In genomic region chr1:99507906-99508732, GRCh38 we compare ENCODE assay signal across 17 cellular contexts.
A peak's percentile ranks its signal among the peaks of the same experiment; 100 is the strongest.
DNase-seq lines count a peak whose midpoint lies in the region; ATAC-seq, FAIRE-seq and TF ChIP-seq lines count a peak whose summit lies in the region.
"Had no signal": no experiment of that assay in that cellular context is flagged by ENCODE, and none has a peak within 500 bp of the region (broad histone marks: within the 10 kb centered on the region; RNA-seq: fewer than 3 reads in every experiment).

No MANE protein-coding gene starts in this region.

- H3K23ac ChIP-seq in neuronal stem cell (ENCODE audit: low read depth, low read length, poor library complexity), result no peak overlapping the region

- H3K4me3 ChIP-seq in right cardiac atrium (ENCODE audit: low read length) (no peak overlapping the region), kidney (ENCODE audit: low read length in 2 of 2) (no peak overlapping the region), neuronal stem cell (ENCODE audit: low read length in 2 of 2) (no peak overlapping the region), aorta (ENCODE audit: low read length in 2 of 2) (no peak overlapping the region)
- H3K4me3 ChIP-seq: BLaER1 treated with 17β-estradiol and CSF1 and Interleukin-3, amounts not matched to agents 10 nM and 100 nM had no signal

- no peak overlapping the region for H3K4me2 ChIP-seq in neuronal stem cell (ENCODE audit: insufficient read depth, low read length, poor library complexity, severe bottlenecking)
- H3K4me2 ChIP-seq: BLaER1 treated with 17β-estradiol and CSF1 and Interleukin-3, amounts not matched to agents 10 nM and 100 nM had no signal

- H4K8ac ChIP-seq in neuronal stem cell (ENCODE audit: low read depth, low read length), result no peak overlapping the region

- H3K27ac ChIP-seq in right cardiac atrium (ENCODE audit: low read length) (no peak overlapping the region), kidney (ENCODE audit: low read depth in 2 of 2, low read length in 2 of 2) (no peak overlapping the region), neuronal stem cell (replicated peaks; ENCODE audit: low read length) (no peak overlapping the region), aorta (ENCODE audit: low read depth in 1 of 2, low read length in 2 of 2) (no peak overlapping the region)
- H3K27ac ChIP-seq: BLaER1 treated with 17β-estradiol and CSF1 and Interleukin-3, amounts not matched to agents 10 nM and 100 nM had no signal

- H3K9me3 ChIP-seq in right cardiac atrium (ENCODE audit: control insufficient read depth, low read length) (no peaks in the 10 kb centered on the region), kidney (ENCODE audit: control insufficient read depth in 1 of 2, low read length in 2 of 2) (no peaks in the 10 kb centered on the region), neuronal stem cell (replicated peaks in 1 of 2; ENCODE audit: control insufficient read depth in 2 of 2, insufficient read depth in 1 of 2, low read depth in 1 of 2, low read length in 2 of 2) (no peaks in the 10 kb centered on the region), aorta (ENCODE audit: control insufficient read depth, low read length) (no peaks in the 10 kb centered on the region)

- H2BK120ac ChIP-seq in neuronal stem cell (ENCODE audit: low read depth, low read length), result no peak overlapping the region

- H3K36me3 ChIP-seq in kidney (ENCODE audit: control insufficient read depth in 1 of 2, insufficient read depth in 2 of 2, low read length in 2 of 2) (no peaks in the 10 kb centered on the region), neuronal stem cell (replicated peaks in 1 of 2; ENCODE audit: control insufficient read depth in 2 of 2, insufficient read depth in 2 of 2, low read length in 2 of 2) (no peaks in the 10 kb centered on the region), aorta (ENCODE audit: control insufficient read depth in 1 of 2, insufficient read depth in 2 of 2, low read length in 1 of 2) (no peaks in the 10 kb centered on the region)
- H3K36me3 ChIP-seq: BLaER1 treated with 17β-estradiol and CSF1 and Interleukin-3, amounts not matched to agents 10 nM and 100 nM had no signal

- DNase-seq in right cardiac atrium (peak in 2 of 3 donors; percentile 37 to 56), cardiac septum (ENCODE audit: low spot score) (no peak), kidney (peak; percentile 72), neuronal stem cell (ENCODE audit: low spot score) (no peak), aorta (peak; percentile 33 to 68), hypothalamus (lab: John Stamatoyannopoulos, UW) (no peak), GM13977 (ENCODE audit: low spot score) (no peak), NCI-H1436 (lab: John Stamatoyannopoulos, UW) (no peak)
- DNase-seq: CD8-positive, alpha-beta T cell; COR-L47; GDM1; GOT3; H7; IMR-90 had no signal

- no peak for ATAC-seq in right cardiac atrium
- ATAC-seq in aorta (ENCODE audit: low FRiP score), result no peak
- ATAC-seq: CD8-positive, alpha-beta T cell had no signal

- in situ Hi-C loops in GM13977 (cut with MboI; ENCODE audit: low pct_unique_long_range_greater_than_20kb, low sequenced_read_pairs, unreplicated experiment), result no loop called here

- no peak overlapping the region for H2BK5ac ChIP-seq in neuronal stem cell (ENCODE audit: low read length)

- H3K4me1 ChIP-seq in right cardiac atrium (ENCODE audit: control insufficient read depth, insufficient read depth, low read length), result no peaks in the 10 kb centered on the region
- H3K4me1 ChIP-seq in kidney (ENCODE audit: control insufficient read depth in 1 of 2, insufficient read depth in 1 of 2, low read depth in 1 of 2, low read length in 2 of 2), result no peaks in the 10 kb centered on the region
- no peaks in the 10 kb centered on the region for H3K4me1 ChIP-seq in neuronal stem cell (ENCODE audit: control insufficient read depth in 2 of 2, insufficient read depth in 1 of 2, low read depth in 1 of 2, low read length in 2 of 2)
- H3K4me1 ChIP-seq in aorta (ENCODE audit: control insufficient read depth in 1 of 2, insufficient read depth in 2 of 2, low read length in 2 of 2), result no peaks in the 10 kb centered on the region
- H3K4me1 ChIP-seq: BLaER1 treated with 17β-estradiol and CSF1 and Interleukin-3, amounts not matched to agents 10 nM and 100 nM had no signal

- H2BK15ac ChIP-seq in neuronal stem cell (ENCODE audit: low read length), result no peak overlapping the region

- intact Hi-C loops in right cardiac atrium (cut with DNase I) (no loop called here), cardiac septum (cut with DNase I) (no loop called here), kidney (cut with DNase I) (no loop called here), aorta (cut with DNase I) (no loop called here)

- H3K18ac ChIP-seq in neuronal stem cell (ENCODE audit: low read length), result no peak overlapping the region

- no peak overlapping the region for H4K91ac ChIP-seq in neuronal stem cell (ENCODE audit: low read depth, low read length, poor library complexity)

- H3K9ac ChIP-seq in kidney (ENCODE audit: low read length in 2 of 2) (no peak overlapping the region), neuronal stem cell (ENCODE audit: low read depth, low read length, poor library complexity) (no peak overlapping the region)
- H3K9ac ChIP-seq: BLaER1 treated with 17β-estradiol and CSF1 and Interleukin-3, amounts not matched to agents 10 nM and 100 nM had no signal

- peak overlapping the region; percentile 21 for H3K14ac ChIP-seq in neuronal stem cell (ENCODE audit: low read length)

- H3K27me3 ChIP-seq in right cardiac atrium (ENCODE audit: control insufficient read depth, insufficient read depth) (no peaks in the 10 kb centered on the region), neuronal stem cell (ENCODE audit: control insufficient read depth in 3 of 3, insufficient read depth in 3 of 3, low read depth in 1 of 3, low read length in 3 of 3) (no peaks in the 10 kb centered on the region), aorta (ENCODE audit: control insufficient read depth in 1 of 2, insufficient read depth in 2 of 2, low read length in 1 of 2) (no peaks in the 10 kb centered on the region)
- H3K27me3 ChIP-seq: BLaER1 treated with 17β-estradiol and CSF1 and Interleukin-3, amounts not matched to agents 10 nM and 100 nM had no signal

- WGBS in right cardiac atrium, result 95% methylated on average over 38 of the region's 38 CpGs
- WGBS in neuronal stem cell (ENCODE audit: extremely low coverage in 2 of 2, insufficient read length in 2 of 2, insufficient replicate concordance in 1 of 2), 2 donors, result no CpG with 5 or more reads among the region's 38 CpGs
- WGBS in aorta, 2 donors, result 94 to 96% methylated on average over 38 of the region's 38 CpGs

- no peaks in the 10 kb centered on the region for H3K79me1 ChIP-seq in neuronal stem cell (ENCODE audit: low read depth, low read length)

- no peak overlapping the region for H3K4ac ChIP-seq in neuronal stem cell (ENCODE audit: low read length)

- no peak for FAIRE-seq in kidney (lab: Jason Lieb, UNC)
- FAIRE-seq: GM12892, HTR-8/SVneo had no signal

- no peak overlapping the region for H2AFZ ChIP-seq in neuronal stem cell (ENCODE audit: low read length)

- H2AK5ac ChIP-seq in neuronal stem cell (ENCODE audit: low read depth, low read length), result no peak overlapping the region

- no peak overlapping the region for H2BK12ac ChIP-seq in neuronal stem cell (ENCODE audit: low read length)

- TF ChIP-seq CTCF in kidney (IDR thresholded peaks at IDR 0.05; ENCODE audit: borderline replicate concordance, extremely low read depth, insufficient read depth), result no peak
- TF ChIP-seq CTCF in GM13977 (IDR thresholded peaks at IDR 0.05; ENCODE audit: extremely low read depth, insufficient read depth, missing control alignments), result no peak

Comparison
In these comparisons a context has a peak if more than half of its experiments do, and no peak if none do; other contexts are left out.
1. DNase-seq: peak in right cardiac atrium (2 of 3), kidney (single experiment) and aorta (2 of 2); none in cardiac septum (single experiment), neuronal stem cell (single experiment), hypothalamus (0 of 51), GM13977 (single experiment) and NCI-H1436 (single experiment).